Comparison of ENCODE assay signal across 8 cellular contexts in genomic region chr7:25894002-25894901, GRCh38.
DNase-seq lines count a peak whose midpoint lies in the region; ATAC-seq and TF ChIP-seq lines count a peak whose summit lies in the region.

No MANE protein-coding gene starts in this region.

- no peaks in the 10 kb centered on the region for H3K9me3 Mint-ChIP-seq in activated T-cell treated with anti-CD3 and anti-CD28 coated beads, Interleukin-2, amount 50 U/mL, for 72 hours
- no peaks in the 10 kb centered on the region for H3K9me3 Mint-ChIP-seq in memory B cell

- DNase-seq in stimulated activated CD4-positive, alpha-beta T cell treated with anti-CD3 and anti-CD28 coated beads, Interleukin-15, amount 100 ng/mL, for 24 hours = peak; percentile 55
- no peak for DNase-seq in stimulated activated CD4-positive, alpha-beta T cell treated with anti-CD3 and anti-CD28 coated beads, Interleukin-12 subunit alpha, Interleukin-12 subunit beta, amount 100 ng/mL, for 4 hours
- DNase-seq in NB4 (ENCODE audit: low read depth) = peak; percentile 60
- peak; percentile 34 to 39 for DNase-seq in activated T-cell treated with anti-CD3 and anti-CD28 coated beads, Interleukin-2, amount 50 U/mL, for 72 hours
- peak; percentile 11 to 23 for DNase-seq in memory B cell (ENCODE audit: low spot score in 2 of 2)
- no peak for DNase-seq in NCI-H2107 treated with DMSO at 0.1 percent for 48 hours (lab: John Stamatoyannopoulos, UW; ENCODE audit: unreplicated experiment)

- H3K27ac ChIP-seq in HEK293 (ENCODE audit: extremely low read depth, low read depth, low read length) = peak overlapping the region; percentile 16; the same call in 1 of the 2 replicates

- H3K4me3 ChIP-seq in HEK293 (ENCODE audit: low read depth, low read length) (no peak overlapping the region), NB4 (ENCODE audit: low read depth, low read length) (no peak overlapping the region)

- CTCF ChIA-PET in HEK293 (lab: Yijun Ruan, JAX) = interaction anchor here (0.5 to 7.5 kb wide), 53 partner anchors 10 to 1642 kb away, joined by 3 to 167 read pairs (median 4); no protein-coding TSS in a partner anchor

- ATAC-seq in activated T-cell treated with anti-CD3 and anti-CD28 coated beads, Interleukin-2, amount 50 U/mL, for 72 hours (replicated peaks in 1 of 2) = peak; percentile 54 to 55
- peak; percentile 17 for ATAC-seq in memory B cell (ENCODE audit: low read depth)
- ATAC-seq in GM18870 (IDR thresholded peaks at IDR 0.05; ENCODE audit: unreplicated experiment) = no peak

- H3K4me1 Mint-ChIP-seq in activated T-cell treated with anti-CD3 and anti-CD28 coated beads, Interleukin-2, amount 50 U/mL, for 72 hours (ENCODE audit: low read depth) = peaks cover 34% of the 10 kb centered on the region
- peaks cover 26% of the 10 kb centered on the region for H3K4me1 Mint-ChIP-seq in memory B cell

- H3K36me3 ChIP-seq in HEK293 (ENCODE audit: control insufficient read depth in 2 of 2, insufficient read depth in 1 of 2, low read length in 2 of 2) = no peaks in the 10 kb centered on the region

- H3K4me3 Mint-ChIP-seq in activated T-cell treated with anti-CD3 and anti-CD28 coated beads, Interleukin-2, amount 50 U/mL, for 72 hours = peak overlapping the region; percentile 77 to 92
- no peak overlapping the region for H3K4me3 Mint-ChIP-seq in memory B cell

- H3K27ac Mint-ChIP-seq in activated T-cell treated with anti-CD3 and anti-CD28 coated beads, Interleukin-2, amount 50 U/mL, for 72 hours = no peak overlapping the region
- no peak overlapping the region for H3K27ac Mint-ChIP-seq in memory B cell

- H3K9me3 ChIP-seq in HEK293 (ENCODE audit: control insufficient read depth, insufficient read depth, low read depth, low read length) = no peaks in the 10 kb centered on the region

- POLR2A ChIA-PET in HEK293 (lab: Yijun Ruan, JAX) = interaction anchor here (0.6 to 1.5 kb wide), 8 partner anchors 36 to 1291 kb away, joined by 3 to 8 read pairs (median 4); partner anchors contain the start of genes CBX3 and HOXA11

- no peaks in the 10 kb centered on the region for H3K36me3 Mint-ChIP-seq in activated T-cell treated with anti-CD3 and anti-CD28 coated beads, Interleukin-2, amount 50 U/mL, for 72 hours (ENCODE audit: insufficient read depth in 2 of 2)
- H3K36me3 Mint-ChIP-seq in memory B cell = no peaks in the 10 kb centered on the region

- H3K4me1 ChIP-seq in HEK293 (ENCODE audit: control insufficient read depth, insufficient read depth, low read length) = peaks cover 8% of the 10 kb centered on the region

- peaks cover 10% of the 10 kb centered on the region for H3K27me3 Mint-ChIP-seq in activated T-cell treated with anti-CD3 and anti-CD28 coated beads, Interleukin-2, amount 50 U/mL, for 72 hours (ENCODE audit: low read depth)
- H3K27me3 Mint-ChIP-seq in memory B cell = peaks cover 24% of the 10 kb centered on the region

- TF ChIP-seq CTCF in HEK293 (tag by site-specific recombination; IDR thresholded peaks at IDR 0.05) = no peak
- TF ChIP-seq CTCF in NB4 (IDR thresholded peaks at IDR 0.05; ENCODE audit: low read depth, low read length) = no peak

- TF ChIP-seq POLR2A in NB4 (IDR thresholded peaks at IDR 0.05; ENCODE audit: extremely low read depth, insufficient read length) = no peak

TF ChIP-seq in HEK293, 187 proteins besides CTCF, POLR2A, EP300 and RAD21 (continues in another document):
- TF ChIP-seq ZBTB11 (tag by site-specific recombination; conservative IDR thresholded peaks at IDR 0.05; ENCODE audit: low read depth) (peak; percentile 39; the same call in 1 of the 2 replicates), ZFP69B (tag by site-specific recombination; IDR thresholded peaks at IDR 0.05) (0 out of 2 replicates have a peak, but pooled peaks have one; percentile 10), ZNF121 (tag by site-specific recombination; IDR thresholded peaks at IDR 0.05) (0 out of 2 replicates have a peak, but pooled peaks have one; percentile 34), ZNF645 (tag by site-specific recombination; IDR thresholded peaks at IDR 0.05) (no peak), PRDM10 (tag by site-specific recombination; IDR thresholded peaks at IDR 0.05) (peak; percentile 18; the same call in 1 of the 2 replicates), ZNF654 (tag by site-specific recombination; IDR thresholded peaks at IDR 0.05; ENCODE audit: low read depth) (peak; percentile 3; the same call in 1 of the 2 replicates), ZNF335 (tag by site-specific recombination; conservative IDR thresholded peaks at IDR 0.05) (peak; percentile 67), ZNF292 (tag by site-specific recombination; IDR thresholded peaks at IDR 0.05; ENCODE audit: borderline replicate concordance, low read depth) (no peak), ZBTB48 (tag by site-specific recombination; IDR thresholded peaks at IDR 0.05) (peak; percentile 26; the same call in 1 of the 2 replicates), ZNF580 (tag by site-specific recombination; IDR thresholded peaks at IDR 0.05) (peak; percentile 99), ZNF600 (tag by site-specific recombination; IDR thresholded peaks at IDR 0.05) (no peak), SP7 (tag by site-specific recombination; IDR thresholded peaks at IDR 0.05) (0 out of 2 replicates have a peak, but pooled peaks have one; percentile 49), ZNF664 (tag by site-specific recombination; IDR thresholded peaks at IDR 0.05) (0 out of 2 replicates have a peak, but pooled peaks have one; percentile 11), ZNF2 (tag by site-specific recombination; IDR thresholded peaks at IDR 0.05) (0 out of 2 replicates have a peak, but pooled peaks have one; percentile 18), MZF1 (tag by site-specific recombination; IDR thresholded peaks at IDR 0.05; ENCODE audit: borderline replicate concordance) (no peak), ZNF624 (tag by site-specific recombination; IDR thresholded peaks at IDR 0.05) (no peak), ZNF76 (tag by site-specific recombination; IDR thresholded peaks at IDR 0.05; ENCODE audit: borderline replicate concordance, low read depth) (peak; percentile 52; the same call in 1 of the 2 replicates)

Comparison
In these comparisons a context has a peak if more than half of its experiments do, and no peak if none do; other contexts are left out.
1. DNase-seq: peak in stimulated activated CD4-positive, alpha-beta T cell treated with anti-CD3 and anti-CD28 coated beads, Interleukin-15, amount 100 ng/mL, for 24 hours (single experiment), NB4 (single experiment), activated T-cell treated with anti-CD3 and anti-CD28 coated beads, Interleukin-2, amount 50 U/mL, for 72 hours (2 of 2) and memory B cell (2 of 2); none in stimulated activated CD4-positive, alpha-beta T cell treated with anti-CD3 and anti-CD28 coated beads, Interleukin-12 subunit alpha, Interleukin-12 subunit beta, amount 100 ng/mL, for 4 hours (single experiment) and NCI-H2107 treated with DMSO at 0.1 percent for 48 hours (single experiment).